ENCODE assay signal across 23 cellular contexts in the genomic region with DNA sequence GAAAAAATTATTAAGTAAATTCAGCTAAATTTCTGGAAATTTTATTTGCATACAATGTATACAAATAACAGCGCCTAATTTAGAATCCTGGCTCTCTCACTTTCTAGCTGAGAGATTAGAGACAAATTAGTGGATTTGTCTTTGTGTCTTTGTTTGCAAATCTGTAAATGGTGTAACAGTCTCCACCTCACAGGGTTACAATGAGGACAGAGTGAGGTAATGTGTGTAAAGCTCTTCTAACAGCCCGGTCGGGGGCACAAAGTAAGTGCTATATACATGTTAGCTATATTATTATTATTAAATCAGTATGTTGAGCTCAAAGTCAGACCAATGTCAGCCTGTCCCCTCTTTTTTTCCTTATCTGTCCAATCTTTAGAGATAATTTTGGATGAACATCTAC. TPM values are rescaled to one million over a fixed set of nuclear protein-coding genes. Genes with fewer than 3 reads are reported as not detected.
DNase-seq lines count a peak whose midpoint lies in the region; ATAC-seq and TF ChIP-seq lines count a peak whose summit lies in the region.
"Had no signal": no experiment of that assay in that cellular context is flagged by ENCODE, and none has a peak within 500 bp of the region (broad histone marks: within the 10 kb centered on the region; RNA-seq: fewer than 3 reads in every experiment).

No MANE protein-coding gene starts in this region.

- no peaks in the 10 kb centered on the region for H3K9me2 ChIP-seq in SK-N-SH

- peak; percentile 1 for DNase-seq in SK-N-SH
- peak; percentile 55 for DNase-seq in NCI-H345 (lab: John Stamatoyannopoulos, UW)
- DNase-seq in esophagus muscularis mucosa (ENCODE audit: extremely low spot score) = no peak
- no peak for DNase-seq in central memory CD4-positive, alpha-beta T cell
- DNase-seq in MV-4-11 (lab: John Stamatoyannopoulos, UW) = no peak
- DNase-seq: ACHN; activated effector memory CD4-positive, alpha-beta T cell treated with Interleukin-2 at 50 U/mL for 16 hours; anterior cingulate cortex; EL; GOT3; NCI-H446 treated with DMSO at 0.1 percent for 48 hours; small intestine; stimulated activated naive B cell treated with anti-CD40 and anti-IgM and Interleukin-4, amounts not matched to agents 10 μg/mL and 1 μg/mL and 100 μg/mL, for 72 hours; T-helper 1 cell had no signal

- POLR2A ChIA-PET in SK-N-SH (lab: Yijun Ruan, JAX) = no interaction called here

- H3K4me1 ChIP-seq in SK-N-SH (ENCODE audit: control insufficient read depth in 1 of 2, insufficient read depth in 2 of 2, low read depth in 1 of 2, low read length in 1 of 2) (peaks cover 0 to 4% of the 10 kb centered on the region in 2 experiments; a peak in 1 of 4 replicates), esophagus muscularis mucosa (peaks cover 0 to 12% (median 11%) of the 10 kb centered on the region in 4 donors), skeletal muscle tissue (ENCODE audit: control insufficient read depth in 3 of 3, insufficient read depth in 3 of 3, low read length in 3 of 3) (peaks cover 7 to 11% (median 8%) of the 10 kb centered on the region in 3 donors)

- CTCF ChIA-PET in SK-N-SH (lab: Yijun Ruan, JAX) = interaction anchor here (1.5 to 10.0 kb wide), 3 partner anchors 12 to 76 kb away, joined by 3 to 69 read pairs (median 13); no protein-coding TSS in a partner anchor

- no peak overlapping the region for H3K9ac ChIP-seq in SK-N-SH
- no peak overlapping the region for H3K9ac ChIP-seq in skeletal muscle tissue (ENCODE audit: low read depth in 1 of 3, low read length in 3 of 3)

- intact Hi-C loops in esophagus muscularis mucosa (cut with DNase I) = no loop called here

- H3K4me2 ChIP-seq in SK-N-SH = no peak overlapping the region

- H2AFZ ChIP-seq in SK-N-SH (ENCODE audit: low read depth) = no peak overlapping the region

- H3K36me3 ChIP-seq in SK-N-SH (replicated peaks in 1 of 2; ENCODE audit: control insufficient read depth in 1 of 2, insufficient read depth in 2 of 2, low read length in 1 of 2) (no peaks in the 10 kb centered on the region), esophagus muscularis mucosa (no peaks in the 10 kb centered on the region), skeletal muscle tissue (ENCODE audit: control insufficient read depth in 3 of 3, insufficient read depth in 3 of 3, low read length in 3 of 3) (no peaks in the 10 kb centered on the region)

- no peaks in the 10 kb centered on the region for H4K20me1 ChIP-seq in SK-N-SH (ENCODE audit: insufficient read depth)

- H3K4me3 ChIP-seq in SK-N-SH (ENCODE audit: low read depth in 2 of 2, low read length in 1 of 2) (no peak overlapping the region), esophagus muscularis mucosa (no peak overlapping the region), skeletal muscle tissue (ENCODE audit: low read length in 3 of 3) (peak overlapping the region in 1 of 3 donors; percentile 30)

- TF ChIP-seq RAD21 in SK-N-SH (IDR thresholded peaks at IDR 0.05; ENCODE audit: low read length) = no peak

- no peak for TF ChIP-seq POLR2A in esophagus muscularis mucosa (IDR thresholded peaks at IDR 0.05; ENCODE audit: low read depth)

- no peaks in the 10 kb centered on the region for H3F3A ChIP-seq in SK-N-SH (replicated peaks; ENCODE audit: insufficient read depth)

- no peaks in the 10 kb centered on the region for H3K79me2 ChIP-seq in SK-N-SH (ENCODE audit: insufficient read depth)

- ATAC-seq in SK-N-SH treated with all-trans-retinoic acid at 6 μM for 48 hours (no peak), HG02970 (IDR thresholded peaks at IDR 0.05; ENCODE audit: low FRiP score, unreplicated experiment) (no peak)
- ATAC-seq: stimulated activated naive B cell treated with anti-CD40 and anti-IgM and Interleukin-4, amounts not matched to agents 10 μg/mL and 1 μg/mL and 100 μg/mL, for 72 hours had no signal

- 90% methylated on average over 3 of the region's 3 CpGs for WGBS in SK-N-SH (ENCODE audit: low lambda C conversion rate)
- WGBS in esophagus muscularis mucosa = 67% methylated on average over 3 of the region's 3 CpGs

- H3K9me3 ChIP-seq in SK-N-SH (no peaks in the 10 kb centered on the region), esophagus muscularis mucosa (no peaks in the 10 kb centered on the region), skeletal muscle tissue (ENCODE audit: control insufficient read depth in 3 of 3, low read length in 3 of 3) (no peaks in the 10 kb centered on the region)

- no peaks in the 10 kb centered on the region for H3K27me3 ChIP-seq in SK-N-SH (ENCODE audit: insufficient read depth)
- no peaks in the 10 kb centered on the region for H3K27me3 ChIP-seq in esophagus muscularis mucosa
- peaks cover 0 to 4% (median 0%) of the 10 kb centered on the region in 3 donors for H3K27me3 ChIP-seq in skeletal muscle tissue (ENCODE audit: control insufficient read depth in 3 of 3, insufficient read depth in 3 of 3, low read length in 3 of 3)

- TF ChIP-seq EP300 in SK-N-SH (IDR thresholded peaks at IDR 0.05; ENCODE audit: borderline replicate concordance in 1 of 2, low read depth in 1 of 2, low read length in 1 of 2) (no peak), esophagus muscularis mucosa (IDR thresholded peaks at IDR 0.05) (no peak)

- H3K27ac ChIP-seq in SK-N-SH (ENCODE audit: low read depth in 2 of 2, low read length in 1 of 2) (no peak overlapping the region), esophagus muscularis mucosa (replicated peaks in 1 of 4) (peak overlapping the region; percentile 23 to 40 (median 33)), skeletal muscle tissue (ENCODE audit: low read depth, low read length) (peak overlapping the region; percentile 36)

- no peak for TF ChIP-seq CTCF in SK-N-SH (IDR thresholded peaks at IDR 0.05)
- TF ChIP-seq CTCF in esophagus muscularis mucosa (IDR thresholded peaks at IDR 0.05) = no peak

TF ChIP-seq in SK-N-SH, 30 proteins besides CTCF, POLR2A, EP300 and RAD21 (continues in another document):
- TF ChIP-seq FOXM1 (IDR thresholded peaks at IDR 0.05; ENCODE audit: low read depth) (no peak), GABPA (IDR thresholded peaks at IDR 0.05; ENCODE audit: low read depth) (no peak), FOXJ3 (CRISPR knock-in tag; IDR thresholded peaks at IDR 0.05) (no peak), TAF1 (IDR thresholded peaks at IDR 0.05; ENCODE audit: borderline replicate concordance, low read depth, low read length) (no peak), SMC3 (IDR thresholded peaks at IDR 0.05; ENCODE audit: low read depth, low read length) (no peak), IRF3 (IDR thresholded peaks at IDR 0.05; ENCODE audit: low read depth, low read length) (no peak), POLR2AphosphoS5 (IDR thresholded peaks at IDR 0.05; ENCODE audit: low read depth, low read length) (no peak)

TF ChIP-seq in SK-N-SH treated with all-trans-retinoic acid at 6 μM for 48 hours, 23 proteins besides CTCF, POLR2A, EP300 and RAD21:
- TF ChIP-seq PATZ1 (CRISPR knock-in tag; IDR thresholded peaks at IDR 0.05; ENCODE audit: borderline replicate concordance) = no peak

RNA-seq across cellular contexts. Expression of gene ADAMTSL4, which starts 5.0 kb away (rescaled TPM):
- 2.4 and 3.4 TPM in 2 replicates for polyA plus RNA-seq in SK-N-SH (2012; rRNA removed)
- polyA plus RNA-seq in SK-N-SH (2012; cell fraction: cytosol; rRNA removed) = 1.9 and 3.0 TPM in 2 replicates
- 11.2 and 16.1 TPM in 2 replicates for polyA plus RNA-seq in SK-N-SH (2012; cell fraction: nucleus; rRNA removed)
- 10 to 100 TPM; 33.6 to 86.1 (median 48.2) TPM for total RNA-seq in esophagus muscularis mucosa
- 12.0 TPM for total RNA-seq in skeletal muscle tissue
- total RNA-seq: activated CD8-positive, alpha-beta memory T cell treated with anti-CD3 and anti-CD28 coated beads for 36 hours; HT-29 had no signal

RNA-seq across cellular contexts. Expression of gene FALEC, which starts 28.7 kb away (rescaled TPM):
- 0.50 and 0.72 TPM in 2 replicates for polyA plus RNA-seq in SK-N-SH (2012; rRNA removed)
- 0.13 and 0.37 TPM in 2 replicates for polyA plus RNA-seq in SK-N-SH (2012; cell fraction: cytosol; rRNA removed)
- polyA plus RNA-seq in SK-N-SH (2012; cell fraction: nucleus; rRNA removed) = 0.68 and 0.89 TPM in 2 replicates
- not detected for total RNA-seq in esophagus muscularis mucosa
- not detected for total RNA-seq in skeletal muscle tissue
- total RNA-seq: endothelial cell of umbilical vein, HT-29, mononuclear cell, omental fat pad had no signal
- polyA plus RNA-seq: endothelial cell of umbilical vein had no signal

RNA-seq across cellular contexts. Expression of gene MCL1, which starts 35.2 kb away (rescaled TPM):
- 110 and 131 TPM in 2 replicates for polyA plus RNA-seq in SK-N-SH (2012; rRNA removed)
- polyA plus RNA-seq in SK-N-SH (2012; cell fraction: cytosol; rRNA removed) = 70.8 and 82.9 TPM in 2 replicates
- polyA plus RNA-seq in SK-N-SH (2012; cell fraction: nucleus; rRNA removed) = 354 and 429 TPM in 2 replicates
- 100 to 1,000 TPM; 192 to 460 (median 255) TPM for total RNA-seq in esophagus muscularis mucosa
- total RNA-seq in skeletal muscle tissue = 157 TPM

RNA-seq across cellular contexts. Expression of gene ECM1, which starts 36.3 kb away (rescaled TPM):
- polyA plus RNA-seq in SK-N-SH (2012; rRNA removed) = 20.2 and 32.3 TPM in 2 replicates
- 9.6 and 16.2 TPM in 2 replicates for polyA plus RNA-seq in SK-N-SH (2012; cell fraction: cytosol; rRNA removed)
- polyA plus RNA-seq in SK-N-SH (2012; cell fraction: nucleus; rRNA removed) = 35.6 and 37.4 TPM in 2 replicates
- 10 to 100 TPM; 17.4 to 32.9 (median 18.6) TPM for total RNA-seq in esophagus muscularis mucosa
- total RNA-seq in skeletal muscle tissue = 0.52 TPM
- polyA plus RNA-seq: CD4-positive, alpha-beta memory T cell had no signal

RNA-seq across cellular contexts. Expression of gene TARS2, which starts 57.0 kb away (rescaled TPM):
- polyA plus RNA-seq in SK-N-SH (2012; rRNA removed) = 22.2 and 22.7 TPM in 2 replicates
- polyA plus RNA-seq in SK-N-SH (2012; cell fraction: cytosol; rRNA removed) = 14.8 and 16.8 TPM in 2 replicates
- polyA plus RNA-seq in SK-N-SH (2012; cell fraction: nucleus; rRNA removed) = 31.3 and 33.8 TPM in 2 replicates
- 10 to 100 TPM in 3 of 4 donors, 1 to 10 TPM in 1; 5.8 to 19.4 (median 12.8) TPM for total RNA-seq in esophagus muscularis mucosa
- total RNA-seq in skeletal muscle tissue = 21.4 TPM

Comparison
In these comparisons a context has a peak if more than half of its experiments do, and no peak if none do; other contexts are left out.
1. DNase-seq: peak in SK-N-SH (single experiment) and NCI-H345 (single experiment); none in esophagus muscularis mucosa (single experiment), central memory CD4-positive, alpha-beta T cell (single experiment) and MV-4-11 (single experiment).
2. H3K27ac ChIP-seq: peak in esophagus muscularis mucosa (4 of 4) and skeletal muscle tissue (single experiment); none in SK-N-SH (0 of 2).